In genomic region chr12:131211279-131211938, GRCh38 we compare ENCODE assay signal across 11 cellular contexts.
"Had no signal": no experiment of that assay in that cellular context is flagged by ENCODE, and none has a peak within 500 bp of the region (broad histone marks: within the 10 kb centered on the region; RNA-seq: fewer than 3 reads in every experiment).

No MANE protein-coding gene starts in this region.

- H3K27ac Mint-ChIP-seq: memory B cell, nephron had no signal

- H3K4me3 Mint-ChIP-seq: memory B cell, nephron had no signal

- ATAC-seq: foreskin keratinocyte, left lung had no signal

- H3K36me3 ChIP-seq: ascending aorta, left lung, tibial nerve had no signal

- H3K27ac ChIP-seq: ascending aorta, foreskin keratinocyte, left lung, tibial nerve had no signal

- H3K4me1 ChIP-seq: ascending aorta, foreskin keratinocyte, left lung, tibial nerve had no signal

- DNase-seq: activated CD4-positive, alpha-beta T cell treated with anti-CD3 and anti-CD28 coated beads for 1 hour; foreskin keratinocyte; stimulated activated CD4-positive, alpha-beta T cell treated with anti-CD3 and anti-CD28 coated beads, Interleukin-15, amount 100 ng/mL, for 24 hours; stimulated activated CD4-positive, alpha-beta T cell treated with anti-CD3 and anti-CD28 coated beads, Interleukin-4, amount 100 ng/mL, for 4 hours; T1000 had no signal

- H3K9me3 ChIP-seq: ascending aorta had no signal

- H3K4me1 Mint-ChIP-seq: memory B cell, nephron had no signal

- H3K27me3 ChIP-seq: ascending aorta, foreskin keratinocyte had no signal

- H3K9me3 Mint-ChIP-seq: activated T-helper 2 cell treated with anti-CD3 and anti-CD28 coated beads, Interferon-gamma antibody, Interleukin-2, Interleukin-4, amounts not matched to agents 10 μg/mL and 5 μg/mL and 100 μg/mL, durations not matched to agents 14 hours and 24 hours and 36 hours; nephron had no signal

- H3K4me3 ChIP-seq: ascending aorta, left lung, tibial nerve had no signal

- H3K36me3 Mint-ChIP-seq: memory B cell had no signal
